In the genomic region with DNA sequence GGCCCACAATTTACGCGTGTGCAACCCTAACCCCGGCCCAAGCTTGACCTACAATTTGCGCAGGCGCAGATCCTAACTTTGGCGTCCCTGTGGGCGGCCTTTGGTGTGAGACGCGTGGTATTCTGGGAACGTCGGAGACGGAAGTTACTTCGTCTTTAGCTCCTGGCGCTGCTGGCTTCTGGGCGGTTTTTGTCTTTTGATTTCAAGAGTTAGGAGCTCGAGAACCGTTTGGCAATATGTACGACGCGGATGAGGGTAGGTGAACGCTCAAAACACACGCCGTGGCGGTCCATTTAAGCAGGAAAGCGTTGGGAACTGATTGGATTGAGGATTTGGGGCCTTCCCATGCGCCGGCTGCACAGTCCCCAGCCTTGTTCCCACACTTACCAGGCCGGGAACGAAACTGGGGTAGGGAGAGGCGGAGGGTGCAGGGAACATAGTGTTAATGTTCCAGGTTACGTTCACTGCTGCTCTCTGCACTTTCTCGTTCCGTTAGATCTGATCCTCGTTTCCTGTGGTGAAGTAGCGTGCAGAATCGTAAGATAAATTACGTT, we compare ENCODE assay signal across 8 cellular contexts. TPM values are rescaled to one million over a fixed set of nuclear protein-coding genes. Genes with fewer than 3 reads are reported as not detected.
DNase-seq lines count a peak whose midpoint lies in the region; TF ChIP-seq lines count a peak whose summit lies in the region.

A gene (plus strand): TSS at position 147 of the 554 bp plus-strand sequence. CDS start 90 bp downstream, at position 237.

- no peaks in the 10 kb centered on the region for H3K9me3 ChIP-seq in stomach

- H3K9me3 Mint-ChIP-seq in nephron progenitor cell, result peaks cover 3% of the 10 kb centered on the region

- DNase-seq in EL, result peak; percentile 95
- DNase-seq in H4 (ENCODE audit: low spot score), result peak; percentile 91
- peak; percentile 97 for DNase-seq in LoVo (ENCODE audit: low spot score)
- peak; percentile 97 for DNase-seq in SHP77 (lab: John Stamatoyannopoulos, UW)
- DNase-seq in activated effector memory CD4-positive, alpha-beta T cell treated with Interleukin-2 at 50 U/mL for 16 hours, result peak; percentile 75
- peak; percentile 94 for DNase-seq in fibroblast of the aortic adventitia (ENCODE audit: low read depth)
- peak; percentile 94 for DNase-seq in nephron progenitor cell
- DNase-seq in stomach, result peak; percentile 95

- peaks cover 17% of the 10 kb centered on the region for H3K36me3 Mint-ChIP-seq in nephron progenitor cell (ENCODE audit: low read depth)

- peak within 1 kb of the TSS; percentile 89 to 94 (median 93) for H3K27ac ChIP-seq in stomach

- WGBS in stomach, 5 donors, result 0 to 1% (median 0%) methylated on average over 35 to 37 of the region's 37 CpGs

- TF ChIP-seq EP300 in stomach (IDR thresholded peaks at IDR 0.05), result no peak

- no peak for TF ChIP-seq CTCF in fibroblast of the aortic adventitia (IDR thresholded peaks at IDR 0.05; ENCODE audit: insufficient read depth, low read length)
- TF ChIP-seq CTCF in nephron progenitor cell (IDR thresholded peaks at IDR 0.05), result no peak
- TF ChIP-seq CTCF in stomach (IDR thresholded peaks at IDR 0.05), result no peak

- H3K4me1 Mint-ChIP-seq in nephron progenitor cell, result peaks cover 52% of the 10 kb centered on the region

- peak within 1 kb of the TSS; percentile 100 for H3K4me3 Mint-ChIP-seq in nephron progenitor cell

- peaks cover 44 to 78% (median 58%) of the 10 kb centered on the region in 4 donors for H3K4me1 ChIP-seq in stomach

- peak within 1 kb of the TSS; percentile 97 for H3K4me3 ChIP-seq in fibroblast of the aortic adventitia (ENCODE audit: low read depth, low read length)
- H3K4me3 ChIP-seq in stomach, result peak within 1 kb of the TSS; percentile 73 to 99 (median 96)

- peak in 1 of 4 donors; percentile 36 for TF ChIP-seq POLR2A in stomach (IDR thresholded peaks at IDR 0.05)

- intact Hi-C loops in stomach (cut with DNase I; ENCODE audit: low total_unique reads), result loop anchor here (5.0 kb wide), 1 partner anchor 72 kb away; a partner anchor contains a TSS

- H3K27ac Mint-ChIP-seq in nephron progenitor cell, result peak within 1 kb of the TSS; percentile 100

- H3K36me3 ChIP-seq in stomach, result peaks cover 4 to 9% (median 8%) of the 10 kb centered on the region in 4 donors

- H3K27me3 Mint-ChIP-seq in nephron progenitor cell (ENCODE audit: low read depth, poor library complexity), result peaks cover 4% of the 10 kb centered on the region

- H3K27me3 ChIP-seq in stomach, result no peaks in the 10 kb centered on the region

RNA-seq across cellular contexts. Expression of the gene that starts here (rescaled TPM):
- 138 and 139 TPM in 2 replicates for total RNA-seq in H4 (2014; rRNA removed; shearing (Covaris generic))
- total RNA-seq in fibroblast of the aortic adventitia (ENCODE audit: low replicate concordance) (94.2 and 97.0 TPM in 2 replicates), stomach (100 to 1,000 TPM in 3 of 5 donors, 10 to 100 TPM in 2; 18.5 to 446 (median 127) TPM)
- polyA plus RNA-seq in stomach, result 10 to 100 TPM; 20.5 to 26.2 (median 24.8) TPM

Comparison
In these comparisons a context has a peak if more than half of its experiments do, and no peak if none do; other contexts are left out.
1. Peak in every context shown above with its lines: DNase-seq, H3K4me3 ChIP-seq and H3K27ac ChIP-seq.